8 cellular contexts compared by ENCODE assay signal in the genomic region with DNA sequence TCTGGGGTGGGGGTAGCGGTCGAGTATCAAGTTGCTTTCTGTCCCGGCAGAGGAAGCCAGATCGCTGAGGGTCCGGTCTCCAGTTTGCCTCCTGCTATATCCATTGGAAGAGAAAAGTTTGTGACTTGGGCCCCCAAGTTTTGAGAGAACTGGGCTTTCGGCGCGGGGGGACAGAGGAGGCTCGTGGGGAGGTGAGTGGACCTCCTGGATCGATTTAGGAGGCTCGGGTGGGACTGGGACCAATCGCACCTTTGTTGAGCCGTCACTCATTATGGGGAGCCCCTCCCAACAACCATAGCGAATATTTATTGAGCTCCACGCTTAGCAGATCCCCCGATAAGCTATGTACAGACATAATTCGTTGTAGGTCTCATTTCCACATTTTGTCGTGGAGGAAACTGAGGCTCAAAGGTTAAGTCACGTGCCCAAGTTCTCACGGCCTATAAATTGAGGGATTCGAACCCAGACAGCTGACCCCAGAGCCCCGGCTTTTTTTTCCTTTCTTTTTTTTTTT. TPM values are rescaled to one million over a fixed set of nuclear protein-coding genes. Genes with fewer than 3 reads are reported as not detected.
A peak's percentile ranks its signal among the peaks of the same experiment; 100 is the strongest.
DNase-seq lines count a peak whose midpoint lies in the region; ATAC-seq and TF ChIP-seq lines count a peak whose summit lies in the region.

No MANE protein-coding gene starts in this region.

- TF ChIP-seq CTCF in AG10803 (conservative IDR thresholded peaks at IDR 0.05; ENCODE audit: low read length) (no peak), HFF-Myc (IDR thresholded peaks at IDR 0.05; ENCODE audit: low read depth, low read length, missing control alignments) (no peak), right lobe of liver (IDR thresholded peaks at IDR 0.05) (no peak), upper lobe of left lung (IDR thresholded peaks at IDR 0.05) (no peak)

- ATAC-seq in right lobe of liver, result no peak
- ATAC-seq in upper lobe of left lung (ENCODE audit: low FRiP score in 2 of 2), result no peak

- DNase-seq in AG10803 (ENCODE audit: low read depth), result no peak
- DNase-seq in HFF-Myc (ENCODE audit: extremely low read depth, low read depth), result no peak
- DNase-seq in right lobe of liver, result no peak
- no peak for DNase-seq in upper lobe of left lung
- DNase-seq in hippocampal formation (lab: John Stamatoyannopoulos, UW), result no peak
- DNase-seq in GOT3 (lab: John Stamatoyannopoulos, UW), result no peak
- no peak for DNase-seq in RPMI8226

- H3K36me3 ChIP-seq in right lobe of liver (no peaks in the 10 kb centered on the region), upper lobe of left lung (peaks cover 0 to 22% (median 16%) of the 10 kb centered on the region in 4 donors)

- intact Hi-C loops in right lobe of liver (cut with DNase I), result loop anchor here in 1 of 2 donors (10.0 kb wide), 1 partner anchor 302 kb away; no protein-coding TSS in a partner anchor

- peak overlapping the region; percentile 99 for H3K4me3 ChIP-seq in AG10803 (ENCODE audit: low read length)
- peak overlapping the region; percentile 96 for H3K4me3 ChIP-seq in HFF-Myc (replicated peaks; ENCODE audit: low read depth, low read length)
- peak overlapping the region; percentile 74 to 99 (median 99) for H3K4me3 ChIP-seq in right lobe of liver
- H3K4me3 ChIP-seq in upper lobe of left lung, result peak overlapping the region; percentile 40 to 95 (median 86)

- TF ChIP-seq POLR2A in right lobe of liver (IDR thresholded peaks at IDR 0.05) (no peak), upper lobe of left lung (IDR thresholded peaks at IDR 0.05) (no peak)

- H3K4me1 ChIP-seq in right lobe of liver, result peaks cover 0 to 13% (median 8%) of the 10 kb centered on the region in 4 donors
- H3K4me1 ChIP-seq in upper lobe of left lung, result peaks cover 38 to 59% (median 45%) of the 10 kb centered on the region in 4 donors

- WGBS in right lobe of liver (ENCODE audit: insufficient coverage, low coverage, low lambda C conversion rate, missing lambda C conversion rate), result 4% methylated on average over 11 of the region's 22 CpGs
- 1 to 2% methylated on average over 14 to 21 of the region's 22 CpGs for WGBS in upper lobe of left lung, 2 donors

- H3K27me3 ChIP-seq in right lobe of liver (no peaks in the 10 kb centered on the region), upper lobe of left lung (no peaks in the 10 kb centered on the region)

- H3K9me3 ChIP-seq in right lobe of liver (no peaks in the 10 kb centered on the region), upper lobe of left lung (no peaks in the 10 kb centered on the region)

- H3K27ac ChIP-seq in angular gyrus (ENCODE audit: low read depth, low read length), result peak overlapping the region; percentile 76
- H3K27ac ChIP-seq in right lobe of liver, result peak overlapping the region; percentile 99 to 100 (median 99)
- H3K27ac ChIP-seq in upper lobe of left lung, result peak overlapping the region; percentile 96 to 100 (median 99)

- TF ChIP-seq EP300 in upper lobe of left lung (IDR thresholded peaks at IDR 0.05), result no peak

RNA-seq across cellular contexts. Expression of a gene that starts 0.9 kb away (rescaled TPM):
- total RNA-seq in right lobe of liver (10 to 100 TPM; 13.8 to 21.2 (median 17.3) TPM), upper lobe of left lung (10 to 100 TPM; 39.1 to 79.7 (median 67.3) TPM)

RNA-seq across cellular contexts. Expression of a gene that starts 1.0 kb away (rescaled TPM):
- total RNA-seq in right lobe of liver (10 to 100 TPM in 3 of 6 experiments, 1 to 10 TPM in 3; 6.0 to 12.2 (median 9.8) TPM), upper lobe of left lung (10 to 100 TPM; 10.1 to 55.5 (median 34.0) TPM)

RNA-seq across cellular contexts. Expression of a gene that starts 10.2 kb away (rescaled TPM):
- total RNA-seq in right lobe of liver, result 10 to 100 TPM in 1 of 6 experiments, 1 to 10 TPM in 5; 2.6 to 11.3 (median 5.4) TPM
- total RNA-seq in upper lobe of left lung, result 10 to 100 TPM in 4 of 6 donors, 1 to 10 TPM in 2; 5.2 to 17.0 (median 10.8) TPM

RNA-seq across cellular contexts. Expression of a gene that starts 18.8 kb away (rescaled TPM):
- under 1 TPM in 4 of 6 experiments, not detected in 2; 0.04 to 0.07 (median 0.06) TPM for total RNA-seq in right lobe of liver
- 1 to 10 TPM in 1 of 6 donors, not detected in 5; 3.1 TPM for total RNA-seq in upper lobe of left lung

RNA-seq across cellular contexts. Expression of a gene that starts 22.9 kb away (rescaled TPM):
- total RNA-seq in right lobe of liver (1 to 10 TPM in 2 of 6 experiments, under 1 TPM in 2, not detected in 2; 0.24 to 2.1 (median 0.97) TPM), upper lobe of left lung (1 to 10 TPM in 3 of 6 donors, not detected in 3; 2.0 to 3.9 (median 3.1) TPM)
